8 cellular contexts compared by ENCODE assay signal in genomic region chr19:46416077-46416709, GRCh38. TPM values are rescaled to one million over a fixed set of nuclear protein-coding genes. Genes with fewer than 3 reads are reported as not detected.
DNase-seq lines count a peak whose midpoint lies in the region; ATAC-seq, FAIRE-seq and TF ChIP-seq lines count a peak whose summit lies in the region.

No MANE protein-coding gene starts in this region.

- FAIRE-seq in K562 (lab: Jason Lieb, UNC) = peak; percentile 91

- H3K4me1 Mint-ChIP-seq in CD8-positive, alpha-beta memory T cell = peaks cover 4 to 17% (median 4%) of the 10 kb centered on the region in 3 donors

- no peaks in the 10 kb centered on the region for H3K36me3 Mint-ChIP-seq in CD8-positive, alpha-beta memory T cell

- H3K9me3 Mint-ChIP-seq in CD8-positive, alpha-beta memory T cell = no peaks in the 10 kb centered on the region

- peak overlapping the region; percentile 69 for H3K4me2 ChIP-seq in K562 (ENCODE audit: insufficient read depth, low read length)

- no peaks in the 10 kb centered on the region for H3K27me3 ChIP-seq in K562 (ENCODE audit: control insufficient read depth in 2 of 2, insufficient read depth in 2 of 2, low read length in 2 of 2)
- peaks cover 9 to 60% (median 37%) of the 10 kb centered on the region in 3 donors for H3K27me3 ChIP-seq in sigmoid colon
- peaks cover 17% of the 10 kb centered on the region for H3K27me3 ChIP-seq in CD8-positive, alpha-beta memory T cell (ENCODE audit: insufficient read depth, low read length, poor library complexity, severe bottlenecking)

- WGBS in K562 (ENCODE audit: insufficient coverage, low coverage, missing lambda C conversion rate) = 4% methylated on average over 23 of the region's 41 CpGs
- WGBS in sigmoid colon, 2 donors = 3 to 7% methylated on average over 41 of the region's 41 CpGs

- H4K20me1 ChIP-seq in K562 (replicated peaks; ENCODE audit: control insufficient read depth, insufficient read depth, low read length) = peaks cover 10% of the 10 kb centered on the region; the same call in 1 of the 2 replicates

- H3K4me3 ChIP-seq in K562 (peak overlapping the region; percentile 21), iPS-11a (ENCODE audit: low read depth, low read length) (peak overlapping the region; percentile 41), sigmoid colon (peak overlapping the region in 3 of 4 donors; percentile 27 to 42 (median 39))
- H3K4me3 ChIP-seq in CD8-positive, alpha-beta memory T cell (ENCODE audit: low read length) = no peak overlapping the region

- H3K79me2 ChIP-seq in K562 (ENCODE audit: control insufficient read depth, insufficient read depth, low read length) = peaks cover 29% of the 10 kb centered on the region

- intact Hi-C loops in K562 (cut with micrococcal nuclease) = no loop called here
- intact Hi-C loops in sigmoid colon (cut with DNase I) = no loop called here

- TF ChIP-seq CTCF in K562 (IDR thresholded peaks at IDR 0.05 in 2 of 3, conservative IDR thresholded peaks at IDR 0.05 in 1 of 3; ENCODE audit: insufficient read depth in 2 of 3, low read depth in 1 of 3, low read length in 3 of 3) = no peak
- TF ChIP-seq CTCF in sigmoid colon (IDR thresholded peaks at IDR 0.05) = no peak

- H3K4me1 ChIP-seq in K562 (replicated peaks in 1 of 2; ENCODE audit: control insufficient read depth in 2 of 2, insufficient read depth in 2 of 2, low read length in 2 of 2) (peaks cover 29 to 58% of the 10 kb centered on the region in 2 experiments), sigmoid colon (peaks cover 0 to 40% (median 35%) of the 10 kb centered on the region in 4 donors)
- no peaks in the 10 kb centered on the region for H3K4me1 ChIP-seq in CD8-positive, alpha-beta memory T cell (ENCODE audit: insufficient read depth, low read length)

- CTCF ChIA-PET in K562 (lab: Yijun Ruan, JAX; ENCODE audit: low intra/inter-chr PET ratio) = interaction anchor here (0.6 to 0.8 kb wide), 2 partner anchors 10 to 21 kb away, joined by 3 read pairs; no protein-coding TSS in a partner anchor
- CTCF ChIA-PET in CD8-positive, alpha-beta memory T cell (lab: Charles Lee) = no interaction called here

- H3K9me3 ChIP-seq in K562 (replicated peaks; ENCODE audit: control insufficient read depth, insufficient read depth, low read depth, low read length) (peaks cover 5% of the 10 kb centered on the region), sigmoid colon (no peaks in the 10 kb centered on the region)
- H3K9me3 ChIP-seq in CD8-positive, alpha-beta memory T cell (ENCODE audit: low read length) = no peaks in the 10 kb centered on the region

- TF ChIP-seq POLR2A in K562 (conservative IDR thresholded peaks at IDR 0.05) = peak; percentile 62
- no peak for TF ChIP-seq POLR2A in sigmoid colon (IDR thresholded peaks at IDR 0.05)

- peaks cover 53 to 64% of the 10 kb centered on the region in 2 donors for H3K27me3 Mint-ChIP-seq in CD8-positive, alpha-beta memory T cell

- H3K27ac ChIP-seq in K562 (ENCODE audit: extremely low read depth, low read depth, low read length) (peak overlapping the region; percentile 65), sigmoid colon (peak overlapping the region; percentile 8 to 60 (median 44))
- no peak overlapping the region for H3K27ac ChIP-seq in CD8-positive, alpha-beta memory T cell (ENCODE audit: low read depth, low read length)

- H3K27ac Mint-ChIP-seq in CD8-positive, alpha-beta memory T cell = no peak overlapping the region

- peak overlapping the region; percentile 60 to 75 for H3K9ac ChIP-seq in K562 (ENCODE audit: insufficient read depth in 1 of 2, low read depth in 2 of 2, low read length in 2 of 2)

- H3K36me3 ChIP-seq in K562 (ENCODE audit: control insufficient read depth, insufficient read depth, low read length) (peaks cover 6% of the 10 kb centered on the region; the same call in 1 of the 3 replicates), sigmoid colon (no peaks in the 10 kb centered on the region)
- H3K36me3 ChIP-seq in CD8-positive, alpha-beta memory T cell (ENCODE audit: insufficient read depth, low read length) = no peaks in the 10 kb centered on the region

- peak overlapping the region; percentile 71 for H2AFZ ChIP-seq in K562 (ENCODE audit: low read depth, low read length)

- no peaks in the 10 kb centered on the region for H3K9me1 ChIP-seq in K562 (ENCODE audit: control insufficient read depth, insufficient read depth, low read length)

- TF ChIP-seq RAD21 in K562 (CRISPR knock-in tag; conservative IDR thresholded peaks at IDR 0.05 in 1 of 2, IDR thresholded peaks at IDR 0.05 in 1 of 2) = no peak

- POLR2A ChIA-PET in K562 (lab: Yijun Ruan, JAX) = interaction anchor here (1.1 kb wide), 1 partner anchor 17 kb away, joined by 3 read pairs; no protein-coding TSS in a partner anchor
- POLR2A ChIA-PET in CD8-positive, alpha-beta memory T cell (lab: Charles Lee) = no interaction called here

- peak; percentile 53 for DNase-seq in stimulated activated CD4-positive, alpha-beta T cell treated with anti-CD3 and anti-CD28 coated beads, Interleukin-15, amount 100 ng/mL, for 24 hours
- no peak for DNase-seq in stimulated activated CD4-positive, alpha-beta T cell treated with anti-CD3 and anti-CD28 coated beads, Interleukin-4, amount 100 ng/mL, for 24 hours
- DNase-seq in NCI-H345 treated with DMSO at 0.1 percent for 48 hours (lab: John Stamatoyannopoulos, UW; ENCODE audit: unreplicated experiment) (peak; percentile 25), K562 (ENCODE audit: extremely low read depth in 1 of 4, low spot score in 3 of 4) (peak; percentile 94 to 98 (median 94)), sigmoid colon (peak; percentile 91)
- no peak for DNase-seq in CD8-positive, alpha-beta memory T cell

- no TSS peak for BruUV-seq in K562 (replicated peaks; lab: Mats Ljungman, UMichigan)

- TF ChIP-seq EP300 in K562 (IDR thresholded peaks at IDR 0.05; ENCODE audit: low read length) (no peak), sigmoid colon (IDR thresholded peaks at IDR 0.05) (no peak)

- no peak overlapping the region for H3K4me3 Mint-ChIP-seq in CD8-positive, alpha-beta memory T cell

- ATAC-seq in K562 = peak; percentile 78
- ATAC-seq in GM18520 (IDR thresholded peaks at IDR 0.05; ENCODE audit: unreplicated experiment) = no peak

- in situ Hi-C loops in K562 (cut with MboI) = no loop called here

RNA-seq across cellular contexts. Expression of gene CCDC8, which starts 2.8 kb away (rescaled TPM):
- 10.0 and 21.6 TPM in 2 replicates for total RNA-seq in K562 (2011; cell fraction: chromatin; rRNA removed; ENCODE audit: low replicate concordance)
- 20.5 and 23.5 TPM in 2 replicates for total RNA-seq in K562 (2011; cell fraction: nucleolus; rRNA removed)
- 15.2 and 15.6 TPM in 2 replicates for total RNA-seq in K562 (2011; cell fraction: nucleoplasm; rRNA removed)
- total RNA-seq in K562 (2014; rRNA removed) = 30.8 and 32.4 TPM in 2 replicates
- total RNA-seq in K562 (2014; rRNA removed; fragmentation: Illumina TruSeq; extraction: Trizol) = 6.6 and 9.7 TPM in 2 replicates
- 21.6 and 22.3 TPM in 2 replicates for total RNA-seq in K562 (2015; rRNA removed; fragmentation: Illumina TruSeq; extraction: Trizol)
- 21.9 and 22.5 TPM in 2 replicates for total RNA-seq in K562 (2021)
- 8.0 and 9.1 TPM in 2 replicates for polyA plus RNA-seq in K562 (2011; rRNA removed)
- 7.9 and 13.0 TPM in 2 replicates for polyA plus RNA-seq in K562 (2011; cell fraction: cytosol; rRNA removed)
- 6.3 and 8.5 TPM in 2 replicates for polyA plus RNA-seq in K562 (2011; cell fraction: nucleus; rRNA removed)
- polyA plus RNA-seq in K562 (2012) = 13.6 and 17.1 TPM in 2 replicates
- 15.6 and 17.8 TPM in 2 replicates for polyA plus RNA-seq in K562 (2014; fragmentation: Illumina TruSeq; extraction: Trizol)
- 1 to 10 TPM in 1 of 2 experiments, under 1 TPM in 1; 0.68 to 1.5 TPM for polyA plus RNA-seq in K562 (2014; fragmentation: Nextera tagmentation; extraction: Ambion mirVana)
- 19.9 and 20.8 TPM in 2 replicates for polyA plus RNA-seq in K562 (2014; rRNA removed)
- polyA minus RNA-seq in K562 (2011; rRNA and poly(A)+ RNA removed) = 6.3 and 7.7 TPM in 2 replicates
- 9.2 and 11.5 TPM in 2 replicates for polyA minus RNA-seq in K562 (2011; cell fraction: cytosol; rRNA and poly(A)+ RNA removed)
- 6.5 and 12.2 TPM in 2 replicates for polyA minus RNA-seq in K562 (2011; cell fraction: nucleus; rRNA and poly(A)+ RNA removed)
- total RNA-seq in sigmoid colon = 1 to 10 TPM; 3.5 to 6.1 (median 5.2) TPM
- polyA plus RNA-seq in sigmoid colon = 1 to 10 TPM in 2 of 3 donors, under 1 TPM in 1; 0.69 to 2.4 (median 1.9) TPM
- not detected for total RNA-seq in CD8-positive, alpha-beta memory T cell
- polyA plus RNA-seq in CD8-positive, alpha-beta memory T cell = not detected

RNA-seq across cellular contexts. Expression of gene PNMA8C, which starts 12.5 kb away (rescaled TPM):
- total RNA-seq in K562 (2011; cell fraction: chromatin; rRNA removed; ENCODE audit: low replicate concordance) = 0.12 TPM in 1 of 2 replicates, not detected in the other
- total RNA-seq in K562 (2011; cell fraction: nucleolus; rRNA removed) = not detected in 2 replicates
- not detected in 2 replicates for total RNA-seq in K562 (2011; cell fraction: nucleoplasm; rRNA removed)
- total RNA-seq in K562 (2014; rRNA removed) = 0.04 and 0.05 TPM in 2 replicates
- total RNA-seq in K562 (2014; rRNA removed; fragmentation: Illumina TruSeq; extraction: Trizol) = not detected in 2 replicates
- total RNA-seq in K562 (2015; rRNA removed; fragmentation: Illumina TruSeq; extraction: Trizol) = 0.04 TPM in 1 of 2 replicates, not detected in the other
- total RNA-seq in K562 (2021) = 0.04 TPM in 1 of 2 replicates, not detected in the other
- 0.01 TPM in 1 of 2 replicates, not detected in the other for polyA plus RNA-seq in K562 (2011; rRNA removed)
- 0.01 TPM in 2 replicates for polyA plus RNA-seq in K562 (2011; cell fraction: cytosol; rRNA removed)
- polyA plus RNA-seq in K562 (2011; cell fraction: nucleus; rRNA removed) = 0.03 TPM in 1 of 2 replicates, not detected in the other
- 0.03 and 0.05 TPM in 2 replicates for polyA plus RNA-seq in K562 (2012)
- not detected in 2 replicates for polyA plus RNA-seq in K562 (2014; fragmentation: Illumina TruSeq; extraction: Trizol)
- polyA plus RNA-seq in K562 (2014; fragmentation: Nextera tagmentation; extraction: Ambion mirVana) = not detected
- polyA plus RNA-seq in K562 (2014; rRNA removed) = 0.05 TPM in 1 of 2 replicates, not detected in the other
- polyA minus RNA-seq in K562 (2011; rRNA and poly(A)+ RNA removed) = not detected in 2 replicates
- polyA minus RNA-seq in K562 (2011; cell fraction: cytosol; rRNA and poly(A)+ RNA removed) = not detected in 2 replicates
- polyA minus RNA-seq in K562 (2011; cell fraction: nucleus; rRNA and poly(A)+ RNA removed) = 0.11 TPM in 1 of 2 replicates, not detected in the other
- total RNA-seq in sigmoid colon = under 1 TPM in 3 of 4 donors, not detected in 1; 0.27 to 0.36 (median 0.28) TPM
- under 1 TPM in 2 of 3 donors, not detected in 1; 0.23 to 0.25 TPM for polyA plus RNA-seq in sigmoid colon
- total RNA-seq in CD8-positive, alpha-beta memory T cell = not detected
- not detected for polyA plus RNA-seq in CD8-positive, alpha-beta memory T cell

RNA-seq across cellular contexts. Expression of gene PNMA8A, which starts 55.2 kb away (rescaled TPM):
- total RNA-seq in K562 (2011; cell fraction: chromatin; rRNA removed; ENCODE audit: low replicate concordance) = 11.8 and 15.0 TPM in 2 replicates
- total RNA-seq in K562 (2011; cell fraction: nucleolus; rRNA removed) = 9.9 and 10.7 TPM in 2 replicates
- 13.3 and 16.0 TPM in 2 replicates for total RNA-seq in K562 (2011; cell fraction: nucleoplasm; rRNA removed)
- total RNA-seq in K562 (2014; rRNA removed) = 13.3 and 16.6 TPM in 2 replicates
- total RNA-seq in K562 (2014; rRNA removed; fragmentation: Illumina TruSeq; extraction: Trizol) = 18.4 and 19.5 TPM in 2 replicates
- 18.3 and 18.6 TPM in 2 replicates for total RNA-seq in K562 (2015; rRNA removed; fragmentation: Illumina TruSeq; extraction: Trizol)
- 14.9 and 16.3 TPM in 2 replicates for total RNA-seq in K562 (2021)
- polyA plus RNA-seq in K562 (2011; rRNA removed) = 20.1 and 23.8 TPM in 2 replicates
- 9.2 and 16.4 TPM in 2 replicates for polyA plus RNA-seq in K562 (2011; cell fraction: cytosol; rRNA removed)
- 5.4 and 6.0 TPM in 2 replicates for polyA plus RNA-seq in K562 (2011; cell fraction: nucleus; rRNA removed)
- polyA plus RNA-seq in K562 (2012) = 14.2 and 18.1 TPM in 2 replicates
- 17.8 and 18.5 TPM in 2 replicates for polyA plus RNA-seq in K562 (2014; fragmentation: Illumina TruSeq; extraction: Trizol)
- 1 to 10 TPM; 6.6 to 7.2 TPM for polyA plus RNA-seq in K562 (2014; fragmentation: Nextera tagmentation; extraction: Ambion mirVana)
- 13.2 and 16.7 TPM in 2 replicates for polyA plus RNA-seq in K562 (2014; rRNA removed)
- 12.6 and 14.7 TPM in 2 replicates for polyA minus RNA-seq in K562 (2011; rRNA and poly(A)+ RNA removed)
- polyA minus RNA-seq in K562 (2011; cell fraction: cytosol; rRNA and poly(A)+ RNA removed) = 7.6 and 8.3 TPM in 2 replicates
- polyA minus RNA-seq in K562 (2011; cell fraction: nucleus; rRNA and poly(A)+ RNA removed) = 2.0 and 4.9 TPM in 2 replicates
- total RNA-seq in sigmoid colon = 1 to 10 TPM; 1.5 to 8.4 (median 5.5) TPM
- 1 to 10 TPM in 1 of 3 donors, not detected in 2; 2.3 TPM for polyA plus RNA-seq in sigmoid colon
- total RNA-seq in CD8-positive, alpha-beta memory T cell = under 1 TPM; 0.49 to 0.61 TPM
- not detected for polyA plus RNA-seq in CD8-positive, alpha-beta memory T cell

Comparison
In these comparisons a context has a peak if more than half of its experiments do, and no peak if none do; other contexts are left out.
1. DNase-seq: peak in stimulated activated CD4-positive, alpha-beta T cell treated with anti-CD3 and anti-CD28 coated beads, Interleukin-15, amount 100 ng/mL, for 24 hours (single experiment), NCI-H345 treated with DMSO at 0.1 percent for 48 hours (single experiment), K562 (4 of 4) and sigmoid colon (single experiment); none in stimulated activated CD4-positive, alpha-beta T cell treated with anti-CD3 and anti-CD28 coated beads, Interleukin-4, amount 100 ng/mL, for 24 hours (single experiment) and CD8-positive, alpha-beta memory T cell (0 of 5).
2. RNA of gene CCDC8, which starts 2.8 kb away (total RNA-seq): 6.6 to 32.4 TPM in K562 and 3.5 to 6.1 TPM in sigmoid colon; not detected in CD8-positive, alpha-beta memory T cell; every median in the first group is over 4 times any median in the second.